Comparison of ENCODE assay signal across 23 cellular contexts in the genomic region with DNA sequence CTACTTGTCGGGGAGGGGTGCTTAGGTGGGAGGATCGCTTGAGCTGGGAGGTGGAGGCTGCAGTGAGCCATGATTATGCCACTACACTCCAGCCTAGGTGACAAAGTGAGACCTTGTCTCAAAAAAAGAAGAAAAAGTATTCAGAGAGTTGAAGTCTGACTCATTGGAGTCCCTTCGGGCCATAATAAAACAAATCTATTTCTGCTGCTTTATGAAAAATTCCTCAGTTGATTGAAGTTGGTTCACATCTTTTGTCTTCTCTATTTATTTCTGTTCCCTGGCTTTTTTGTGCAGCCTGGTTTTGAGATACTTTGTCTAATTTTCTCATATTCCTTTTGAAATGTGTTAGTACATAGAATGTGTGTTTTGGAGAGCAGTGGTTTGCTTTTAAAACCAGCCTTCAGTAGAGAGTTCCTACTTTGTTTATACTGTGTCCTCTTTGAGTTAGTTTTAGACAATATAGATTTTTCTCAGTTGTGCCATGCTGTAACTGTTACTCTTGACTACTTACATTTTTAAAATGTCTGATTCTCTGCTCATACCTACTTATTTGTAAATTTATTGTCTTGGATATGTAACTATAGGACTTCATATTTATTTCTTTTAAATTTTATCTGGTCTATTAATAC. TPM values are rescaled to one million over a fixed set of nuclear protein-coding genes. Genes with fewer than 3 reads are reported as not detected.
DNase-seq lines count a peak whose midpoint lies in the region; FAIRE-seq and TF ChIP-seq lines count a peak whose summit lies in the region.
"Had no signal": no experiment of that assay in that cellular context is flagged by ENCODE, and none has a peak within 500 bp of the region (broad histone marks: within the 10 kb centered on the region; RNA-seq: fewer than 3 reads in every experiment).

No MANE protein-coding gene starts in this region.

- no peak overlapping the region for H3K4me3 Mint-ChIP-seq in activated CD4-positive, alpha-beta T cell treated with anti-CD3 and anti-CD28 coated beads, Interleukin-2, amount 10 ng/mL, durations not matched to agents 24 days and 14 days
- H3K4me3 Mint-ChIP-seq: neural progenitor cell had no signal

- H3K27ac Mint-ChIP-seq in activated CD4-positive, alpha-beta T cell treated with anti-CD3 and anti-CD28 coated beads, Interleukin-2, amount 10 ng/mL, durations not matched to agents 24 days and 14 days, result peak overlapping the region; percentile 58
- H3K27ac Mint-ChIP-seq: neural progenitor cell had no signal

- H3K9ac ChIP-seq in SK-N-MC (ENCODE audit: insufficient read length), result no peak overlapping the region
- H3K9ac ChIP-seq: neural progenitor cell had no signal

- peaks cover 21% of the 10 kb centered on the region for H3K4me1 Mint-ChIP-seq in activated CD4-positive, alpha-beta T cell treated with anti-CD3 and anti-CD28 coated beads, Interleukin-2, amount 10 ng/mL, durations not matched to agents 24 days and 14 days
- H3K4me1 Mint-ChIP-seq: neural progenitor cell had no signal

- H3K36me3 ChIP-seq in SK-N-MC (ENCODE audit: insufficient read depth, low read length), result peaks cover 79% of the 10 kb centered on the region

- DNase-seq in activated CD4-positive, alpha-beta T cell treated with anti-CD3 and anti-CD28 coated beads, Interleukin-2, amount 10 ng/mL, durations not matched to agents 24 days and 14 days, result no peak
- DNase-seq in activated CD4-positive, alpha-beta T cell treated with anti-CD3 and anti-CD28 coated beads for 48 hours, result no peak
- DNase-seq in SK-N-MC (ENCODE audit: low read depth, low spot score), result no peak
- peak; percentile 3 for DNase-seq in fibroblast of pulmonary artery (ENCODE audit: low read depth)
- DNase-seq in smooth muscle cell of the brain vasculature (ENCODE audit: low read depth, low spot score), result peak; percentile 3
- no peak for DNase-seq in NCI-H1092 (lab: John Stamatoyannopoulos, UW)
- no peak for DNase-seq in GM12892 (ENCODE audit: insufficient read length)
- DNase-seq in GM19238 (ENCODE audit: insufficient read length, low spot score), result no peak
- DNase-seq: activated effector memory CD4-positive, alpha-beta T cell treated with Interleukin-2 at 50 U/mL for 16 hours; body of pancreas; C1 segment of cervical spinal cord; foreskin fibroblast; lower lobe of right lung; NCI-H2081 treated with DMSO at 0.1 percent for 48 hours; NCI-H69; PC-9; SW 1271 had no signal

- TF ChIP-seq CTCF in fibroblast of pulmonary artery (IDR thresholded peaks at IDR 0.05; ENCODE audit: low read length, missing control alignments), result no peak

- no peak for FAIRE-seq in GM12892 (lab: Jason Lieb, UNC)
- FAIRE-seq: HepG2 had no signal

- no peak for TF ChIP-seq POLR2A in GM12892 (IDR thresholded peaks at IDR 0.05; ENCODE audit: low read depth, low read length)

- H3K27me3 Mint-ChIP-seq in activated CD4-positive, alpha-beta T cell treated with anti-CD3 and anti-CD28 coated beads, Interleukin-2, amount 10 ng/mL, durations not matched to agents 24 days and 14 days, result no peaks in the 10 kb centered on the region

- H3K27ac ChIP-seq in SK-N-MC, result 0 out of 2 replicates have a peak overlapping the region, but pooled peaks have one; percentile 22
- H3K27ac ChIP-seq: 22Rv1, body of pancreas, lower lobe of right lung, neural progenitor cell, PC-9, right atrium auricular region, suprapubic skin, VCaP had no signal

- H3K4me3 ChIP-seq in SK-N-MC, result no peak overlapping the region
- H3K4me3 ChIP-seq in fibroblast of pulmonary artery (replicated peaks; ENCODE audit: low read depth, low read length), result no peak overlapping the region
- H3K4me3 ChIP-seq: body of pancreas, lower lobe of right lung, neural progenitor cell, PC-9, right atrium auricular region, suprapubic skin had no signal

- no peaks in the 10 kb centered on the region for H3K9me3 ChIP-seq in SK-N-MC (ENCODE audit: low read depth, low read length)
- H3K9me3 ChIP-seq: body of pancreas, lower lobe of right lung, right atrium auricular region, suprapubic skin had no signal

- intact Hi-C loops in activated CD4-positive, alpha-beta T cell treated with anti-CD3 and anti-CD28 coated beads, Interleukin-2, amount 10 ng/mL, durations not matched to agents 24 days and 14 days (cut with micrococcal nuclease), result no loop called here

- peaks cover 54% of the 10 kb centered on the region for H3K36me3 Mint-ChIP-seq in activated CD4-positive, alpha-beta T cell treated with anti-CD3 and anti-CD28 coated beads, Interleukin-2, amount 10 ng/mL, durations not matched to agents 24 days and 14 days (ENCODE audit: low read depth)

- no peaks in the 10 kb centered on the region for H3K9me3 Mint-ChIP-seq in activated CD4-positive, alpha-beta T cell treated with anti-CD3 and anti-CD28 coated beads, Interleukin-2, amount 10 ng/mL, durations not matched to agents 24 days and 14 days
- H3K9me3 Mint-ChIP-seq: neural progenitor cell had no signal

RNA-seq across cellular contexts. Expression of a gene that starts 36.7 kb away (rescaled TPM):
- total RNA-seq in activated CD4-positive, alpha-beta T cell treated with anti-CD3 and anti-CD28 coated beads, Interleukin-2, amount 10 ng/mL, durations not matched to agents 24 days and 14 days, result 164 and 172 TPM in 2 replicates
- 67.6 TPM for polyA plus RNA-seq in GM12892 (2012; ENCODE audit: missing spikeins)

RNA-seq across cellular contexts. Expression of a gene that starts 55.3 kb away (rescaled TPM):
- 5.1 and 7.5 TPM in 2 replicates for total RNA-seq in activated CD4-positive, alpha-beta T cell treated with anti-CD3 and anti-CD28 coated beads, Interleukin-2, amount 10 ng/mL, durations not matched to agents 24 days and 14 days
- polyA plus RNA-seq in GM12892 (2012; ENCODE audit: missing spikeins), result 12.6 TPM

Comparison
In these comparisons a context has a peak if more than half of its experiments do, and no peak if none do; other contexts are left out.
1. DNase-seq: peak in fibroblast of pulmonary artery (single experiment) and smooth muscle cell of the brain vasculature (single experiment); none in activated CD4-positive, alpha-beta T cell treated with anti-CD3 and anti-CD28 coated beads, Interleukin-2, amount 10 ng/mL, durations not matched to agents 24 days and 14 days (single experiment), activated CD4-positive, alpha-beta T cell treated with anti-CD3 and anti-CD28 coated beads for 48 hours (single experiment), SK-N-MC (single experiment), NCI-H1092 (single experiment), GM12892 (single experiment) and GM19238 (single experiment).